18 cellular contexts compared by ENCODE assay signal in genomic region chrX:43500996-43501694, GRCh38.
"Had no signal": no experiment of that assay in that cellular context is flagged by ENCODE, and none has a peak within 500 bp of the region (broad histone marks: within the 10 kb centered on the region; RNA-seq: fewer than 3 reads in every experiment).

No MANE protein-coding gene starts in this region.

- H3K27me3 ChIP-seq: gastrocnemius medialis, right atrium auricular region, tibial nerve had no signal

- H3K27ac Mint-ChIP-seq: activated B cell treated with CpG ODN at 0.5 μM for 24 hours; activated CD4-positive, alpha-beta T cell treated with anti-CD3 and anti-CD28 coated beads, Interleukin-2, amount 10 ng/mL, durations not matched to agents 24 days and 14 days; activated naive CD8-positive, alpha-beta T cell treated with anti-CD3 and anti-CD28 coated beads, Interleukin-2, amount 10 ng/mL, durations not matched to agents 7 days and 5 days; dendritic cell treated with granulocyte-macrophage colony-stimulating factor and Interleukin-4, amounts not matched to agents 40 ng/mL and 50 ng/mL, for 4 days; memory B cell; natural killer cell; T-helper 17 cell had no signal

- H3K27me3 Mint-ChIP-seq: activated B cell treated with CpG ODN at 0.5 μM for 24 hours; activated CD4-positive, alpha-beta T cell treated with anti-CD3 and anti-CD28 coated beads, Interleukin-2, amount 10 ng/mL, durations not matched to agents 24 days and 14 days; activated naive CD8-positive, alpha-beta T cell treated with anti-CD3 and anti-CD28 coated beads, Interleukin-2, amount 10 ng/mL, durations not matched to agents 7 days and 5 days; dendritic cell treated with granulocyte-macrophage colony-stimulating factor and Interleukin-4, amounts not matched to agents 40 ng/mL and 50 ng/mL, for 4 days; memory B cell; T-helper 17 cell had no signal

- H3K9me3 Mint-ChIP-seq: activated B cell treated with CpG ODN at 0.5 μM for 24 hours; activated CD4-positive, alpha-beta T cell treated with anti-CD3 and anti-CD28 coated beads, Interleukin-2, amount 10 ng/mL, durations not matched to agents 24 days and 14 days; activated naive CD8-positive, alpha-beta T cell treated with anti-CD3 and anti-CD28 coated beads, Interleukin-2, amount 10 ng/mL, durations not matched to agents 7 days and 5 days; dendritic cell treated with granulocyte-macrophage colony-stimulating factor and Interleukin-4, amounts not matched to agents 40 ng/mL and 50 ng/mL, for 4 days; natural killer cell had no signal

- H3K4me1 Mint-ChIP-seq: activated CD4-positive, alpha-beta T cell treated with anti-CD3 and anti-CD28 coated beads, Interleukin-2, amount 10 ng/mL, durations not matched to agents 24 days and 14 days; activated naive CD8-positive, alpha-beta T cell treated with anti-CD3 and anti-CD28 coated beads, Interleukin-2, amount 10 ng/mL, durations not matched to agents 7 days and 5 days; natural killer cell had no signal

- H3K9me3 ChIP-seq: gastrocnemius medialis, heart right ventricle, right atrium auricular region, tibial nerve had no signal

- H3K36me3 ChIP-seq: gastrocnemius medialis, heart right ventricle, right atrium auricular region, tibial nerve had no signal

- H3K27ac ChIP-seq: epithelial cell of prostate, gastrocnemius medialis, heart right ventricle, right atrium auricular region, tibial nerve had no signal

- ATAC-seq: gastrocnemius medialis, heart right ventricle, natural killer cell, T-helper 17 cell had no signal

- H3K36me3 Mint-ChIP-seq: activated naive CD8-positive, alpha-beta T cell treated with anti-CD3 and anti-CD28 coated beads, Interleukin-2, amount 10 ng/mL, durations not matched to agents 7 days and 5 days; natural killer cell had no signal

- H3K4me3 ChIP-seq: gastrocnemius medialis, heart right ventricle, right atrium auricular region, tibial nerve had no signal

- DNase-seq: activated B cell treated with CpG ODN at 0.5 μM for 24 hours; activated CD4-positive, alpha-beta T cell treated with anti-CD3 and anti-CD28 coated beads, Interleukin-2, amount 10 ng/mL, durations not matched to agents 24 days and 14 days; activated naive CD4-positive, alpha-beta T cell; activated naive CD8-positive, alpha-beta T cell treated with anti-CD3 and anti-CD28 coated beads, Interleukin-2, amount 10 ng/mL, durations not matched to agents 7 days and 5 days; effector memory CD4-positive, alpha-beta T cell; gastrocnemius medialis; heart right ventricle; natural killer cell; nucleus accumbens; stimulated activated CD4-positive, alpha-beta T cell treated with anti-CD3 and anti-CD28 coated beads, Interleukin-4, amount 100 ng/mL, for 24 hours; stimulated activated naive CD4-positive, alpha-beta T cell treated with Interleukin-2 at 50 U/mL for 16 hours; substantia nigra; T-helper 17 cell had no signal

- H3K4me3 Mint-ChIP-seq: activated B cell treated with CpG ODN at 0.5 μM for 24 hours; activated CD4-positive, alpha-beta T cell treated with anti-CD3 and anti-CD28 coated beads, Interleukin-2, amount 10 ng/mL, durations not matched to agents 24 days and 14 days; activated naive CD8-positive, alpha-beta T cell treated with anti-CD3 and anti-CD28 coated beads, Interleukin-2, amount 10 ng/mL, durations not matched to agents 7 days and 5 days; dendritic cell treated with granulocyte-macrophage colony-stimulating factor and Interleukin-4, amounts not matched to agents 40 ng/mL and 50 ng/mL, for 4 days; memory B cell; natural killer cell; T-helper 17 cell had no signal

- H3K4me1 ChIP-seq: gastrocnemius medialis, heart right ventricle, right atrium auricular region, tibial nerve had no signal
